ENCODE assay signal across 9 cellular contexts in genomic region chr18:69580107-69580506, GRCh38.
DNase-seq lines count a peak whose midpoint lies in the region; ATAC-seq, FAIRE-seq and TF ChIP-seq lines count a peak whose summit lies in the region.
"Had no signal": no experiment of that assay in that cellular context is flagged by ENCODE, and none has a peak within 500 bp of the region (broad histone marks: within the 10 kb centered on the region; RNA-seq: fewer than 3 reads in every experiment).

No MANE protein-coding gene starts in this region.

- no peaks in the 10 kb centered on the region for H3K27me3 ChIP-seq in bronchial epithelial cell (ENCODE audit: control insufficient read depth, insufficient read depth, low read length)

- no peaks in the 10 kb centered on the region for H3K36me3 ChIP-seq in bronchial epithelial cell (ENCODE audit: control insufficient read depth, insufficient read depth, low read length)

- CTCF ChIA-PET in Calu3 (lab: Charles Lee): interaction anchor here (1.0 kb wide), 1 partner anchor 9 kb away, joined by 3 read pairs; no protein-coding TSS in a partner anchor

- DNase-seq in Calu3 (peak; percentile 12), bronchial epithelial cell (ENCODE audit: low read depth) (no peak), H54 (ENCODE audit: insufficient read length, low spot score) (no peak), ureter (ENCODE audit: low spot score) (no peak), activated gamma-delta T cell (lab: John Stamatoyannopoulos, UW) (no peak), NCI-H1092 treated with DMSO at 0.1 percent for 48 hours (lab: John Stamatoyannopoulos, UW) (no peak)

- no peaks in the 10 kb centered on the region for H3K9me3 Mint-ChIP-seq in Calu3 (ENCODE audit: low read depth, unreplicated experiment)

- TF ChIP-seq POLR2A in H54 (IDR thresholded peaks at IDR 0.05; ENCODE audit: low read depth, low read length): no peak

- no peak overlapping the region for H3K4me3 Mint-ChIP-seq in Calu3 (ENCODE audit: low read depth, unreplicated experiment)

- ATAC-seq in GM19372 (IDR thresholded peaks at IDR 0.05; ENCODE audit: low read depth, unreplicated experiment) (peak; percentile 85), HG03469 (IDR thresholded peaks at IDR 0.05; ENCODE audit: unreplicated experiment) (peak; percentile 87)

- no peak overlapping the region for H3K4me3 ChIP-seq in bronchial epithelial cell (ENCODE audit: low read depth, low read length)

- H3K27me3 Mint-ChIP-seq in Calu3 (ENCODE audit: unreplicated experiment): no peaks in the 10 kb centered on the region

- H3K36me3 Mint-ChIP-seq in Calu3 (ENCODE audit: insufficient read depth, unreplicated experiment): no peaks in the 10 kb centered on the region

- FAIRE-seq in bronchial epithelial cell (lab: Jason Lieb, UNC): peak; percentile 47
- no peak for FAIRE-seq in H54 (lab: Jason Lieb, UNC)
- FAIRE-seq: astrocyte had no signal

- H3K27ac Mint-ChIP-seq in Calu3 (ENCODE audit: unreplicated experiment): peak overlapping the region; percentile 71

- intact Hi-C loops in Calu3 (cut with micrococcal nuclease; ENCODE audit: unreplicated experiment): no loop called here

- H3K4me1 Mint-ChIP-seq in Calu3 (ENCODE audit: low read depth, unreplicated experiment): no peaks in the 10 kb centered on the region

- BruUV-seq in Calu3 (replicated peaks; lab: Mats Ljungman, UMichigan): no TSS peak

- TF ChIP-seq CTCF in Calu3 (IDR thresholded peaks at IDR 0.05; ENCODE audit: unreplicated experiment): no peak
- no peak for TF ChIP-seq CTCF in bronchial epithelial cell (IDR thresholded peaks at IDR 0.05; ENCODE audit: insufficient read depth, low read length, severe bottlenecking)
